In genomic region chr1:17371896-17372295, GRCh38 we compare ENCODE assay signal across 30 cellular contexts. TPM values are rescaled to one million over a fixed set of nuclear protein-coding genes. Genes with fewer than 3 reads are reported as not detected.
"Had no signal": no experiment of that assay in that cellular context is flagged by ENCODE, and none has a peak within 500 bp of the region (broad histone marks: within the 10 kb centered on the region; RNA-seq: fewer than 3 reads in every experiment).

Gene PADI6, plus strand, starts transcription at chr1:17372196. Its CDS starts 50 bp downstream, at chr1:17372246.

- DNase-seq: foreskin fibroblast; gastrocnemius medialis; head of caudate nucleus; kidney; mucosa of descending colon; naive B cell; nephron progenitor cell; occipital lobe; ovary; posterior cingulate gyrus; psoas muscle; spleen; stimulated activated CD4-positive, alpha-beta T cell treated with anti-CD3 and anti-CD28 coated beads, Interleukin-4, amount 100 ng/mL, for 4 hours; stimulated activated naive B cell treated with anti-CD40 and anti-IgM and Interleukin-4, amounts not matched to agents 10 μg/mL and 1 μg/mL and 100 μg/mL, for 72 hours; upper lobe of left lung; uterus had no signal

- H3K4me1 ChIP-seq: gastrocnemius medialis, psoas muscle, spleen, tibial nerve, upper lobe of left lung, uterus had no signal

- H3K4me3 ChIP-seq: coronary artery, gastrocnemius medialis, lung, mucosa of descending colon, ovary, psoas muscle, skin epidermis, spleen, thoracic aorta, tibial nerve, upper lobe of left lung, uterus had no signal

- H3K9me3 ChIP-seq: gastrocnemius medialis, mucosa of descending colon, ovary, psoas muscle, spleen, thoracic aorta, tibial nerve, upper lobe of left lung, uterus had no signal

- ATAC-seq: esophagus mucosa; gastrocnemius medialis; left lobe of liver; mucosa of descending colon; psoas muscle; stimulated activated naive B cell treated with anti-CD40 and anti-IgM and Interleukin-4, amounts not matched to agents 10 μg/mL and 1 μg/mL and 100 μg/mL, for 72 hours had no signal

- H3K27ac ChIP-seq: coronary artery, epithelial cell of prostate, gastrocnemius medialis, ovary, psoas muscle, skin epidermis, spleen, thoracic aorta, tibial nerve, upper lobe of left lung, uterus had no signal

- H3K27me3 ChIP-seq: ovary, upper lobe of left lung, uterus had no signal

- H3K36me3 ChIP-seq: gastrocnemius medialis, ovary, spleen, thoracic aorta, tibial nerve, upper lobe of left lung, uterus had no signal

RNA-seq across cellular contexts. Expression of gene PADI6, which starts in this region (rescaled TPM):
- total RNA-seq: dermis microvascular lymphatic vessel endothelial cell, esophagus mucosa, gastrocnemius medialis, glomerular endothelial cell, kidney, left lobe of liver, liver, lung, mesothelial cell of epicardium, mucosa of descending colon, occipital lobe, psoas muscle, renal cortical epithelial cell, right cardiac atrium, thoracic aorta, tibial nerve, upper lobe of left lung had no signal
- polyA plus RNA-seq: liver, lung, right cardiac atrium, spleen had no signal
